7 cellular contexts compared by ENCODE assay signal in the genomic region with DNA sequence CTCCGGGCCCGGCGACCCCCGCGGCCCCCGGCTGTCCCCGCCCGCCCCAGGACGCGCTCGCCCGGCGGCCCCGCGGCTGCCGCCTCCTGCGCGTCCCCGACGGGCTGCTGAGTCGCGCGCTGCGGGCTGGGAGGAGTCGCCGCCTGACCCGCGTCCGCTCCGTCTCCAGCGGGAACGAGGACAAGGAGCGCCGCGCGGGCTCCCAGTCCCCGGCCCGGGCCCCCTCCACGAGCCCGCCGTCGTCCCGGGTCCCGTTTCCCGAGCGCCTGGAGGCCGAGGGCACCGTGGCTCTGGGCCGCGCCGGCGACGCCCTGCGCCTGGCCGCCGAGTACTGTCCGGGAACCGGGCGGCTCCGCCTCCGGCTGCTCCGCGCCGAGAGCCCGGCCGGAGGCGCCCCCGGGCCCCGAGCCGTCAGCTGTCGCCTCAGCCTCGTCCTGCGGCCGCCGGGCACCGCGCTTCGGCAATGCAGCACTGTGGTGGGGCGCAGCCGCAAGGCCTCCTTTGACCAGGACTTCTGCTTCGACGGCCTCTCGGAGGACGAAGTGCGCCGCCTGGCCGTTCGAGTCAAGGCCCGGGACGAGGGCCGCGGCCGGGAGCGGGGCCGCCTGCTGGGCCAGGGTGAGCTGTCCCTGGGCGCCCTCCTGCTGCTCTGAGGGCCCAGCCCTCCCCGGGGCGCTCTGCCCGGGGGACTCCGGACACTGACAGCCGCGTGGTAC. TPM values are rescaled to one million over a fixed set of nuclear protein-coding genes. Genes with fewer than 3 reads are reported as not detected.
DNase-seq lines count a peak whose midpoint lies in the region; ATAC-seq and TF ChIP-seq lines count a peak whose summit lies in the region.

No MANE protein-coding gene starts in this region.

- no peak for DNase-seq in GM12864 (ENCODE audit: low read depth)
- peak; percentile 11 for DNase-seq in activated CD4-positive, alpha-beta T cell treated with anti-CD3 and anti-CD28 coated beads, Interleukin-2, amount 50 U/mL, for 1 hour
- no peak for DNase-seq in type B pancreatic cell (ENCODE audit: extremely low spot score, unreplicated experiment)
- DNase-seq in NCI-H2029 treated with DMSO at 0.1 percent for 48 hours (lab: John Stamatoyannopoulos, UW): no peak

- H3K36me3 Mint-ChIP-seq in type B pancreatic cell: no peaks in the 10 kb centered on the region

- H3K4me3 Mint-ChIP-seq in type B pancreatic cell: peak overlapping the region; percentile 85

- H3K4me1 ChIP-seq in esophagus (ENCODE audit: control insufficient read depth in 2 of 2, insufficient read depth in 2 of 2, low read length in 1 of 2) (peaks cover 0 to 3% of the 10 kb centered on the region in 2 donors), mucosa of rectum (ENCODE audit: control insufficient read depth in 2 of 2, insufficient read depth in 2 of 2, low read length in 2 of 2) (peaks cover 7 to 11% of the 10 kb centered on the region in 2 donors)

- H3K9ac ChIP-seq in mucosa of rectum (ENCODE audit: low read depth in 1 of 2, low read length in 2 of 2): peak overlapping the region in 1 of 2 donors; percentile 71

- H3K36me3 ChIP-seq in esophagus (ENCODE audit: control insufficient read depth in 2 of 2, insufficient read depth in 2 of 2, low read length in 1 of 2) (no peaks in the 10 kb centered on the region), mucosa of rectum (ENCODE audit: control insufficient read depth in 2 of 2, insufficient read depth in 2 of 2, low read length in 2 of 2) (no peaks in the 10 kb centered on the region)

- peaks cover 5% of the 10 kb centered on the region for H3K4me1 Mint-ChIP-seq in type B pancreatic cell (ENCODE audit: unreplicated experiment)

- WGBS in esophagus, 2 donors: 1 to 2% methylated on average over 78 to 102 of the region's 102 CpGs

- H3K27me3 ChIP-seq in esophagus (ENCODE audit: control insufficient read depth in 1 of 2, insufficient read depth in 2 of 2, low read length in 2 of 2) (no peaks in the 10 kb centered on the region), mucosa of rectum (ENCODE audit: control insufficient read depth in 2 of 2, insufficient read depth in 2 of 2, low read length in 2 of 2) (no peaks in the 10 kb centered on the region)

- H3K27me3 Mint-ChIP-seq in type B pancreatic cell: peaks cover 53% of the 10 kb centered on the region

- no peaks in the 10 kb centered on the region for H3K9me3 ChIP-seq in esophagus (ENCODE audit: control insufficient read depth in 2 of 2, insufficient read depth in 1 of 2, low read depth in 1 of 2, low read length in 1 of 2)
- no peaks in the 10 kb centered on the region for H3K9me3 ChIP-seq in mucosa of rectum (ENCODE audit: control insufficient read depth in 2 of 2, low read length in 2 of 2)

- no peak for TF ChIP-seq CTCF in GM12864 (IDR thresholded peaks at IDR 0.05; ENCODE audit: low read depth, low read length, missing control alignments)
- peak; percentile 22 for TF ChIP-seq CTCF in type B pancreatic cell (conservative IDR thresholded peaks at IDR 0.05)

- H3K4me3 ChIP-seq in GM12864 (ENCODE audit: low read depth, low read length) (peak overlapping the region; percentile 61), esophagus (ENCODE audit: low read depth in 1 of 2, low read length in 2 of 2) (peak overlapping the region; percentile 50 to 57), mucosa of rectum (ENCODE audit: low read length in 2 of 2) (peak overlapping the region; percentile 60 to 70)

- ATAC-seq in HG03432 (IDR thresholded peaks at IDR 0.05; ENCODE audit: unreplicated experiment): peak; percentile 45

- H3K9me3 Mint-ChIP-seq in type B pancreatic cell: no peaks in the 10 kb centered on the region

- peak overlapping the region; percentile 65 for H3K27ac Mint-ChIP-seq in type B pancreatic cell

- H3K27ac ChIP-seq in esophagus (ENCODE audit: low read depth in 2 of 2, low read length in 1 of 2) (peak overlapping the region in 1 of 2 donors; percentile 26), mucosa of rectum (ENCODE audit: low read depth in 2 of 2, low read length in 2 of 2) (peak overlapping the region in 1 of 2 donors; percentile 65)

RNA-seq across cellular contexts. Expression of a gene that starts 1.5 kb away (rescaled TPM):
- under 1 TPM; 0.04 to 0.13 TPM for polyA plus RNA-seq in esophagus
- total RNA-seq in type B pancreatic cell (ENCODE audit: low replicate concordance): 1.7 and 2.0 TPM in 2 replicates

RNA-seq across cellular contexts. Expression of a gene that starts 8.0 kb away (rescaled TPM):
- 1 to 10 TPM; 3.5 to 3.6 TPM for polyA plus RNA-seq in esophagus
- 38.7 and 45.8 TPM in 2 replicates for total RNA-seq in type B pancreatic cell (ENCODE audit: low replicate concordance)
